11 cellular contexts compared by ENCODE assay signal in genomic region chr9:31597977-31598376, GRCh38.
DNase-seq lines count a peak whose midpoint lies in the region; ATAC-seq and TF ChIP-seq lines count a peak whose summit lies in the region.
"Had no signal": no experiment of that assay in that cellular context is flagged by ENCODE, and none has a peak within 500 bp of the region (broad histone marks: within the 10 kb centered on the region; RNA-seq: fewer than 3 reads in every experiment).

No MANE protein-coding gene starts in this region.

- H2BK5ac ChIP-seq in H9 (ENCODE audit: insufficient read length, low read length): no peak overlapping the region

- no peak overlapping the region for H2BK120ac ChIP-seq in H9 (ENCODE audit: low read depth, low read length, poor library complexity, severe bottlenecking)

- TF ChIP-seq CTCF in H9 (conservative IDR thresholded peaks at IDR 0.05): no peak

- H3K4me1 ChIP-seq in H9 (ENCODE audit: insufficient read depth, low read length): no peaks in the 10 kb centered on the region

- H2BK12ac ChIP-seq in H9 (ENCODE audit: insufficient read length, low read depth, low read length): no peak overlapping the region

- intact Hi-C loops in activated T-helper 1 cell treated with anti-CD3 and anti-CD28 coated beads, Interleukin-12 subunit alpha, Interleukin-12 subunit beta, Interleukin-2, Interleukin-4 antibody, amounts not matched to agents 30 ng/mL and 10 ng/mL and 1 ng/mL, durations not matched to agents 14 hours and 24 hours and 36 hours (cut with micrococcal nuclease): no loop called here
- intact Hi-C loops in cardiac septum (cut with DNase I): no loop called here

- H2BK15ac ChIP-seq in H9 (ENCODE audit: low read depth, low read length): no peak overlapping the region

- no peak overlapping the region for H2AK5ac ChIP-seq in H9 (ENCODE audit: insufficient read length, low read length)

- no peak overlapping the region for H3K23ac ChIP-seq in H9 (ENCODE audit: insufficient read length, low read depth, low read length)

- ATAC-seq in GM18508 (IDR thresholded peaks at IDR 0.05; ENCODE audit: insufficient read depth, unreplicated experiment): peak; percentile 90
- ATAC-seq in HG02588 (IDR thresholded peaks at IDR 0.05; ENCODE audit: unreplicated experiment): peak; percentile 63
- ATAC-seq: left cardiac atrium, Right ventricle myocardium inferior had no signal

- H3K27me3 Mint-ChIP-seq in activated T-helper 1 cell treated with anti-CD3 and anti-CD28 coated beads, Interleukin-12 subunit alpha, Interleukin-12 subunit beta, Interleukin-2, Interleukin-4 antibody, amounts not matched to agents 30 ng/mL and 10 ng/mL and 1 ng/mL, durations not matched to agents 14 hours and 24 hours and 36 hours (ENCODE audit: insufficient read depth): no peaks in the 10 kb centered on the region
- H3K27me3 Mint-ChIP-seq in H9 (ENCODE audit: low read depth): no peaks in the 10 kb centered on the region

- H3K14ac ChIP-seq in H9 (ENCODE audit: insufficient read depth, low read length): no peak overlapping the region

- H3K23me2 ChIP-seq in H9 (ENCODE audit: insufficient read length, low read depth, low read length, poor library complexity, severe bottlenecking): no peaks in the 10 kb centered on the region

- no peaks in the 10 kb centered on the region for H3K9me3 ChIP-seq in H9 (ENCODE audit: control insufficient read depth, low read depth, low read length)

- no peak overlapping the region for H4K8ac ChIP-seq in H9 (replicated peaks; ENCODE audit: insufficient read length, low read depth, low read length)

- H3K36me3 Mint-ChIP-seq in activated T-helper 1 cell treated with anti-CD3 and anti-CD28 coated beads, Interleukin-12 subunit alpha, Interleukin-12 subunit beta, Interleukin-2, Interleukin-4 antibody, amounts not matched to agents 30 ng/mL and 10 ng/mL and 1 ng/mL, durations not matched to agents 14 hours and 24 hours and 36 hours (ENCODE audit: low read depth): no peaks in the 10 kb centered on the region
- no peaks in the 10 kb centered on the region for H3K36me3 Mint-ChIP-seq in H9 (ENCODE audit: insufficient read depth in 1 of 3, low read depth in 3 of 3)

- H3K27ac Mint-ChIP-seq in activated T-helper 1 cell treated with anti-CD3 and anti-CD28 coated beads, Interleukin-12 subunit alpha, Interleukin-12 subunit beta, Interleukin-2, Interleukin-4 antibody, amounts not matched to agents 30 ng/mL and 10 ng/mL and 1 ng/mL, durations not matched to agents 14 hours and 24 hours and 36 hours: no peak overlapping the region
- H3K27ac Mint-ChIP-seq in H9: no peak overlapping the region

- H3K9ac ChIP-seq in H9 (ENCODE audit: extremely low read depth, insufficient read length, low read length): no peak overlapping the region

- H3K4me1 Mint-ChIP-seq in activated T-helper 1 cell treated with anti-CD3 and anti-CD28 coated beads, Interleukin-12 subunit alpha, Interleukin-12 subunit beta, Interleukin-2, Interleukin-4 antibody, amounts not matched to agents 30 ng/mL and 10 ng/mL and 1 ng/mL, durations not matched to agents 14 hours and 24 hours and 36 hours (ENCODE audit: low read depth): no peaks in the 10 kb centered on the region
- no peaks in the 10 kb centered on the region for H3K4me1 Mint-ChIP-seq in H9

- H3K4me2 ChIP-seq in H9 (ENCODE audit: insufficient read depth, insufficient read length, low read length): no peak overlapping the region

- no peak overlapping the region for H3T11ph ChIP-seq in H9 (ENCODE audit: low read length)

- no peak overlapping the region for H4K91ac ChIP-seq in H9 (ENCODE audit: insufficient read length, low read depth, low read length)

- no peak overlapping the region for H2AFZ ChIP-seq in H9 (ENCODE audit: low read length)

- no peaks in the 10 kb centered on the region for H3K27me3 ChIP-seq in H9 (ENCODE audit: insufficient read depth, low read length)

- DNase-seq in MV-4-11 (lab: John Stamatoyannopoulos, UW) (peak; percentile 1), iris pigment epithelial cell (ENCODE audit: low read depth) (peak; percentile 72), hepatic stellate cell (ENCODE audit: low spot score) (no peak), H9 (no peak), cardiac septum (ENCODE audit: low spot score) (no peak)
- DNase-seq in activated T-helper 1 cell treated with anti-CD3 and anti-CD28 coated beads, Interleukin-12 subunit alpha, Interleukin-12 subunit beta, Interleukin-2, Interleukin-4 antibody, amounts not matched to agents 30 ng/mL and 10 ng/mL and 1 ng/mL, durations not matched to agents 14 hours and 24 hours and 36 hours (ENCODE audit: low spot score): no peak
- DNase-seq: left cardiac atrium, NCI-H1048 had no signal

- H3K27ac ChIP-seq in H9 (ENCODE audit: insufficient read length, low read depth, low read length): no peak overlapping the region

- H3K79me2 ChIP-seq in H9 (ENCODE audit: insufficient read depth, low read length): no peaks in the 10 kb centered on the region

- H3K4ac ChIP-seq in H9 (ENCODE audit: low read depth, low read length): no peak overlapping the region

- no peaks in the 10 kb centered on the region for H4K20me1 ChIP-seq in H9 (ENCODE audit: control insufficient read depth, insufficient read depth, insufficient read length)

- no peak overlapping the region for H3K18ac ChIP-seq in H9 (ENCODE audit: insufficient read length, low read depth, low read length)

- no peak overlapping the region for H3K56ac ChIP-seq in H9 (ENCODE audit: insufficient read length, low read depth, low read length)

- H3K79me1 ChIP-seq in H9 (ENCODE audit: insufficient read depth, low read depth, low read length, poor library complexity, severe bottlenecking): no peaks in the 10 kb centered on the region

- H3K9me3 Mint-ChIP-seq in activated T-helper 1 cell treated with anti-CD3 and anti-CD28 coated beads, Interleukin-12 subunit alpha, Interleukin-12 subunit beta, Interleukin-2, Interleukin-4 antibody, amounts not matched to agents 30 ng/mL and 10 ng/mL and 1 ng/mL, durations not matched to agents 14 hours and 24 hours and 36 hours: no peaks in the 10 kb centered on the region
- H3K9me3 Mint-ChIP-seq in H9: no peaks in the 10 kb centered on the region

- no peak overlapping the region for H3K4me3 Mint-ChIP-seq in activated T-helper 1 cell treated with anti-CD3 and anti-CD28 coated beads, Interleukin-12 subunit alpha, Interleukin-12 subunit beta, Interleukin-2, Interleukin-4 antibody, amounts not matched to agents 30 ng/mL and 10 ng/mL and 1 ng/mL, durations not matched to agents 14 hours and 24 hours and 36 hours
- no peak overlapping the region for H3K4me3 Mint-ChIP-seq in H9

- H2BK20ac ChIP-seq in H9 (ENCODE audit: low read depth, low read length, poor library complexity, severe bottlenecking): no peak overlapping the region

- no peak overlapping the region for H4K5ac ChIP-seq in H9 (ENCODE audit: insufficient read length, low read depth, low read length)

Comparison
In these comparisons a context has a peak if more than half of its experiments do, and no peak if none do; other contexts are left out.
1. DNase-seq: peak in MV-4-11 (single experiment) and iris pigment epithelial cell (single experiment); none in hepatic stellate cell (single experiment), activated T-helper 1 cell treated with anti-CD3 and anti-CD28 coated beads, Interleukin-12 subunit alpha, Interleukin-12 subunit beta, Interleukin-2, Interleukin-4 antibody, amounts not matched to agents 30 ng/mL and 10 ng/mL and 1 ng/mL, durations not matched to agents 14 hours and 24 hours and 36 hours (single experiment), H9 (single experiment) and cardiac septum (single experiment).